Comparison of ENCODE assay signal across 1 cellular context in genomic region chr9:93908591-93909241, GRCh38.
TF ChIP-seq lines count a peak whose summit lies in the region.

No MANE protein-coding gene starts in this region.

TF ChIP-seq in K562, 482 proteins besides CTCF, POLR2A, EP300 and RAD21 (continued from another document):
- TF ChIP-seq CTCFL (IDR thresholded peaks at IDR 0.05; ENCODE audit: borderline replicate concordance, insufficient read depth, low read depth, low read length, poor library complexity, severe bottlenecking) (peak; percentile 57), PBX2 (CRISPR knock-in tag; IDR thresholded peaks at IDR 0.05; ENCODE audit: low read depth) (no peak), PBX2 (tag; conservative IDR thresholded peaks at IDR 0.05; ENCODE audit: low read depth) (peak; percentile 82; the same call in 1 of the 2 replicates), SMC3 (conservative IDR thresholded peaks at IDR 0.05; ENCODE audit: insufficient read depth, low read depth, low read length) (0 out of 2 replicates have a peak, but pooled peaks have one; percentile 12)
